ENCODE assay signal across 10 cellular contexts in the genomic region with DNA sequence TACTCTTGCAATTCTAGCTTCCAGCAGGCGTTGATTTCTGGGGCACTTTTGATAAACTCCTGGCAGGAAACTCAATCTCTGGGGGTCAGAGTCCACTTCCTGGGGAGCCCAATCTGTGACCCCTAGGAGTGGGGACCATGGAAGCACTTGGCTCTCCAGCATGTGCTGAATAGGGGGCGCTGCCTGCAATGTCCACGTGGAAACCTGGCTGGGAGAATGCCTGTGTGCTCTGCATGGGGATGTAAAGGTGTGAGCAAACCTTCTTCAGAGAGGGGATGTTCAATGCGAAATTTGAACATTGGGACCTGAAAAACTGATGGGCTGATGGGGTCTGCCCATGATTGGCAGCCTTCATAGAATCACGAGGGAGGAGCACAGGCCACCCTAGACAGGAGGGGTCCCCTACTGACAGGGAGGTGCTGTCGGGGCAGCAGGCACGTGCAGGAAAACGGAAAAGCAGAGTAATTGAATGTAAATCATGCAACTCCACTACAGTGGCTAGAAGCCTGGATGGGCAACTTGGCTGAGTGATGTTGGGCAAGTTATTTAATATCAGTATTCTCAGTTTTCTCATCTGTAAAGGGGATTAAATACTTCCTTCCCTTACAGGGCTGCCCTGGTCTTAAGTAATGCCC. TPM values are rescaled to one million over a fixed set of nuclear protein-coding genes. Genes with fewer than 3 reads are reported as not detected.
DNase-seq lines count a peak whose midpoint lies in the region; ATAC-seq and TF ChIP-seq lines count a peak whose summit lies in the region.
"Had no signal": no experiment of that assay in that cellular context is flagged by ENCODE, and none has a peak within 500 bp of the region (broad histone marks: within the 10 kb centered on the region; RNA-seq: fewer than 3 reads in every experiment).

No MANE protein-coding gene starts in this region.

- peaks cover 4 to 26% (median 5%) of the 10 kb centered on the region in 5 donors for H3K36me3 Mint-ChIP-seq in naive thymus-derived CD4-positive, alpha-beta T cell

- no peaks in the 10 kb centered on the region for H3K79me2 ChIP-seq in OCI-LY1 (ENCODE audit: insufficient read depth, low read length)

- intact Hi-C loops in naive thymus-derived CD4-positive, alpha-beta T cell (cut with micrococcal nuclease), result loop anchor here (2.0 to 5.0 kb wide), 2 partner anchors 45 to 46 kb away; no protein-coding TSS in a partner anchor
- intact Hi-C loops in esophagus muscularis mucosa (cut with DNase I), result no loop called here

- CTCF ChIA-PET in naive thymus-derived CD4-positive, alpha-beta T cell (lab: Charles Lee), result interaction anchor here (1.3 kb wide), 1 partner anchor 45 kb away, joined by 3 read pairs; no protein-coding TSS in a partner anchor

- no peak for TF ChIP-seq EP300 in esophagus muscularis mucosa (IDR thresholded peaks at IDR 0.05)

- TF ChIP-seq CTCF in OCI-LY1 (IDR thresholded peaks at IDR 0.05; ENCODE audit: low read length) (peak; percentile 52), esophagus muscularis mucosa (IDR thresholded peaks at IDR 0.05) (no peak)

- H3K9me3 ChIP-seq in OCI-LY1 (ENCODE audit: low read length) (no peaks in the 10 kb centered on the region), esophagus muscularis mucosa (no peaks in the 10 kb centered on the region)
- no peaks in the 10 kb centered on the region for H3K9me3 ChIP-seq in naive thymus-derived CD4-positive, alpha-beta T cell (ENCODE audit: control insufficient read depth in 2 of 3, low read length in 3 of 3)

- no peaks in the 10 kb centered on the region for H3K27me3 Mint-ChIP-seq in naive thymus-derived CD4-positive, alpha-beta T cell

- H3K36me3 ChIP-seq in OCI-LY1 (ENCODE audit: insufficient read depth, low read length), result no peaks in the 10 kb centered on the region
- no peaks in the 10 kb centered on the region for H3K36me3 ChIP-seq in naive thymus-derived CD4-positive, alpha-beta T cell (ENCODE audit: control insufficient read depth in 2 of 3, insufficient read depth in 3 of 3, low read length in 3 of 3)
- peaks cover 0 to 7% (median 0%) of the 10 kb centered on the region in 4 donors for H3K36me3 ChIP-seq in esophagus muscularis mucosa

- peak overlapping the region; percentile 68; the same call in 1 of the 2 replicates for H2AFZ ChIP-seq in OCI-LY1 (ENCODE audit: low read length)

- H3F3A ChIP-seq in OCI-LY1 (ENCODE audit: insufficient read depth, low read length), result peaks cover 7% of the 10 kb centered on the region; the same call in 1 of the 2 replicates

- ATAC-seq in GM19035 (IDR thresholded peaks at IDR 0.05; ENCODE audit: unreplicated experiment) (peak; percentile 34), HG02571 (IDR thresholded peaks at IDR 0.05; ENCODE audit: unreplicated experiment) (peak; percentile 13)
- ATAC-seq in naive thymus-derived CD4-positive, alpha-beta T cell, result peak; percentile 26
- ATAC-seq: sciatic nerve had no signal

- DNase-seq in naive thymus-derived CD4-positive, alpha-beta T cell, result no peak
- DNase-seq in NCI-H524 treated with DMSO at 0.1 percent for 48 hours (lab: John Stamatoyannopoulos, UW) (no peak), ureter (ENCODE audit: low spot score) (no peak), esophagus muscularis mucosa (ENCODE audit: extremely low spot score) (no peak), cerebellar cortex (ENCODE audit: low spot score) (no peak)
- DNase-seq: NCI-H2029 treated with DMSO at 0.1 percent for 48 hours had no signal

- H3K27ac ChIP-seq in OCI-LY1 (ENCODE audit: low read depth, low read length, poor library complexity, severe bottlenecking) (peak overlapping the region; percentile 91), esophagus muscularis mucosa (replicated peaks in 1 of 4) (no peak overlapping the region)
- no peak overlapping the region for H3K27ac ChIP-seq in naive thymus-derived CD4-positive, alpha-beta T cell (ENCODE audit: low read depth, low read length)

- H3K4me3 ChIP-seq in OCI-LY1 (ENCODE audit: low read depth, low read length, poor library complexity, severe bottlenecking), result peak overlapping the region; percentile 51
- no peak overlapping the region for H3K4me3 ChIP-seq in naive thymus-derived CD4-positive, alpha-beta T cell (ENCODE audit: low read length)
- no peak overlapping the region for H3K4me3 ChIP-seq in esophagus muscularis mucosa

- H4K20me1 ChIP-seq in OCI-LY1 (ENCODE audit: insufficient read depth, low read length), result no peaks in the 10 kb centered on the region

- H3K4me2 ChIP-seq in OCI-LY1 (ENCODE audit: low read length), result peak overlapping the region; percentile 81

- H3K9me3 Mint-ChIP-seq in naive thymus-derived CD4-positive, alpha-beta T cell, result no peaks in the 10 kb centered on the region

- H3K4me1 Mint-ChIP-seq in naive thymus-derived CD4-positive, alpha-beta T cell, result peaks cover 13 to 30% (median 26%) of the 10 kb centered on the region in 7 donors

- H3K27ac Mint-ChIP-seq in naive thymus-derived CD4-positive, alpha-beta T cell, result peak overlapping the region in 7 of 9 donors; percentile 21 to 85 (median 72)

- peak overlapping the region; percentile 66 for H3K9ac ChIP-seq in OCI-LY1 (ENCODE audit: low read length)

- no peak for TF ChIP-seq POLR2A in esophagus muscularis mucosa (IDR thresholded peaks at IDR 0.05; ENCODE audit: low read depth)

- H3K4me3 Mint-ChIP-seq in naive thymus-derived CD4-positive, alpha-beta T cell, result peak overlapping the region; percentile 18 to 74 (median 49)

- POLR2A ChIA-PET in naive thymus-derived CD4-positive, alpha-beta T cell (lab: Charles Lee), result interaction anchor here (1.2 kb wide), 1 partner anchor 14 kb away, joined by 3 read pairs; no protein-coding TSS in a partner anchor

- no peaks in the 10 kb centered on the region for H3K9me2 ChIP-seq in OCI-LY1 (ENCODE audit: low read depth, low read length)

- H3K27me3 ChIP-seq in OCI-LY1 (ENCODE audit: insufficient read depth, low read length) (no peaks in the 10 kb centered on the region), esophagus muscularis mucosa (no peaks in the 10 kb centered on the region)
- no peaks in the 10 kb centered on the region for H3K27me3 ChIP-seq in naive thymus-derived CD4-positive, alpha-beta T cell (ENCODE audit: control insufficient read depth in 2 of 2, insufficient read depth in 2 of 2, low read length in 2 of 2)

- WGBS in esophagus muscularis mucosa, result 77% methylated on average over 8 of the region's 8 CpGs

- H3K4me1 ChIP-seq in OCI-LY1 (ENCODE audit: insufficient read depth, low read length, severe bottlenecking) (peaks cover 55% of the 10 kb centered on the region), esophagus muscularis mucosa (no peaks in the 10 kb centered on the region)
- peaks cover 11 to 29% of the 10 kb centered on the region in 2 donors for H3K4me1 ChIP-seq in naive thymus-derived CD4-positive, alpha-beta T cell (ENCODE audit: control insufficient read depth in 2 of 2, insufficient read depth in 2 of 2, low read length in 2 of 2)

RNA-seq across cellular contexts. Expression of gene CEP43, which starts 47.8 kb away (rescaled TPM):
- 10 to 100 TPM; 11.5 to 17.6 (median 15.5) TPM for total RNA-seq in naive thymus-derived CD4-positive, alpha-beta T cell
- polyA plus RNA-seq in naive thymus-derived CD4-positive, alpha-beta T cell, result 1 to 10 TPM; 3.3 to 3.8 TPM
- total RNA-seq in ureter (22.0 TPM), esophagus muscularis mucosa (10 to 100 TPM in 1 of 4 donors, 1 to 10 TPM in 3; 6.6 to 18.0 (median 8.3) TPM)
